Comparison of ENCODE assay signal across 19 cellular contexts in the genomic region with DNA sequence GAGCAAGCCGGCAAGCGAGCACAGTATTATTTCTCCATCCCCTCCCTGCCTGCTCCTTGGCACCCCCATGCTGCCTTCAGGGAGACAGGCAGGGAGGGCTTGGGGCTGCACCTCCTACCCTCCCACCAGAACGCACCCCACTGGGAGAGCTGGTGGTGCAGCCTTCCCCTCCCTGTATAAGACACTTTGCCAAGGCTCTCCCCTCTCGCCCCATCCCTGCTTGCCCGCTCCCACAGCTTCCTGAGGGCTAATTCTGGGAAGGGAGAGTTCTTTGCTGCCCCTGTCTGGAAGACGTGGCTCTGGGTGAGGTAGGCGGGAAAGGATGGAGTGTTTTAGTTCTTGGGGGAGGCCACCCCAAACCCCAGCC. TPM values are rescaled to one million over a fixed set of nuclear protein-coding genes. Genes with fewer than 3 reads are reported as not detected.
DNase-seq lines count a peak whose midpoint lies in the region; ATAC-seq and TF ChIP-seq lines count a peak whose summit lies in the region.
"Had no signal": no experiment of that assay in that cellular context is flagged by ENCODE, and none has a peak within 500 bp of the region (broad histone marks: within the 10 kb centered on the region; RNA-seq: fewer than 3 reads in every experiment).

No MANE protein-coding gene starts in this region.

- TF ChIP-seq CTCF in mammary epithelial cell (conservative IDR thresholded peaks at IDR 0.05 in 1 of 2, IDR thresholded peaks at IDR 0.05 in 1 of 2; ENCODE audit: extremely low read depth in 1 of 2, insufficient read depth in 1 of 2, low read depth in 1 of 2, low read length in 2 of 2) = no peak
- TF ChIP-seq CTCF in breast epithelium (IDR thresholded peaks at IDR 0.05) = no peak
- no peak for TF ChIP-seq CTCF in OCI-LY7 (conservative IDR thresholded peaks at IDR 0.05; ENCODE audit: low read length)
- no peak for TF ChIP-seq CTCF in dorsolateral prefrontal cortex (IDR thresholded peaks at IDR 0.05 in 54 of 56, conservative IDR thresholded peaks at IDR 0.05 in 2 of 56; ENCODE audit: low read depth in 1 of 56, partially characterized antibody in 56 of 56)
- no peak for TF ChIP-seq CTCF in thoracic aorta (IDR thresholded peaks at IDR 0.05)
- no peak for TF ChIP-seq CTCF in glutamatergic neuron (IDR thresholded peaks at IDR 0.05; ENCODE audit: partially characterized antibody, unreplicated experiment)

- intact Hi-C loops in mammary epithelial cell (cut with micrococcal nuclease) (loop anchor here (1.0 kb wide), 4 partner anchors 27 to 250 kb away; no protein-coding TSS in a partner anchor), breast epithelium (cut with DNase I; ENCODE audit: low total_unique reads) (no loop called here), OCI-LY7 (cut with micrococcal nuclease; ENCODE audit: unreplicated experiment) (loop anchor here (1.0 to 2.0 kb wide), 3 partner anchors 31 to 244 kb away; no protein-coding TSS in a partner anchor), dorsolateral prefrontal cortex (cut with DNase I) (loop anchor here in 1 of 2 donors (1.0 kb wide), 1 partner anchor 27 kb away; no protein-coding TSS in a partner anchor)

- H4K20me1 ChIP-seq in mammary epithelial cell (ENCODE audit: insufficient read depth, low read length) (no peaks in the 10 kb centered on the region), OCI-LY7 (ENCODE audit: insufficient read depth, low read length) (no peaks in the 10 kb centered on the region)

- no peak for ATAC-seq in thoracic aorta (ENCODE audit: insufficient number of reproducible peaks, low FRiP score, low read depth)

- H3K27me3 Mint-ChIP-seq in glutamatergic neuron (ENCODE audit: unreplicated experiment) = peaks cover 35% of the 10 kb centered on the region

- H3K9me3 ChIP-seq in mammary epithelial cell (replicated peaks; ENCODE audit: insufficient read depth, low read length) = no peaks in the 10 kb centered on the region
- H3K9me3 ChIP-seq in breast epithelium = no peaks in the 10 kb centered on the region
- no peaks in the 10 kb centered on the region for H3K9me3 ChIP-seq in OCI-LY7 (ENCODE audit: low read length)
- no peaks in the 10 kb centered on the region for H3K9me3 ChIP-seq in thoracic aorta
- H3K9me3 ChIP-seq in HAP-1 = no peaks in the 10 kb centered on the region
- H3K9me3 ChIP-seq: lower lobe of right lung, pancreas, SK-N-SH, spleen had no signal

- no peak overlapping the region for H3K27ac Mint-ChIP-seq in glutamatergic neuron (ENCODE audit: unreplicated experiment)
- H3K27ac Mint-ChIP-seq: activated CD4-positive, alpha-beta memory T cell treated with anti-CD3 and anti-CD28 coated beads, Interleukin-2, amount 10 ng/mL, durations not matched to agents 7 days and 5 days; activated naive CD4-positive, alpha-beta T cell treated with anti-CD3 and anti-CD28 coated beads, Interleukin-2, amount 50 U/mL, for 72 hours; nephron progenitor cell had no signal

- POLR2A ChIA-PET in OCI-LY7 (lab: Charles Lee) = no interaction called here

- in situ Hi-C loops in mammary epithelial cell (cut with MboI; ENCODE audit: low sequenced_read_pairs in 2 of 2) (no loop called here), HAP-1 (cut with MboI; ENCODE audit: low sequenced_read_pairs) (no loop called here)

- peaks cover 23% of the 10 kb centered on the region for H3K9me3 Mint-ChIP-seq in glutamatergic neuron (ENCODE audit: unreplicated experiment)
- H3K9me3 Mint-ChIP-seq: activated CD4-positive, alpha-beta memory T cell treated with anti-CD3 and anti-CD28 coated beads, Interleukin-2, amount 10 ng/mL, durations not matched to agents 7 days and 5 days; activated naive CD4-positive, alpha-beta T cell treated with anti-CD3 and anti-CD28 coated beads, Interleukin-2, amount 50 U/mL, for 72 hours; central memory CD8-positive, alpha-beta T cell; nephron progenitor cell; T-helper 1 cell treated with Interleukin-12 subunit alpha and Interleukin-12 subunit beta and Interleukin-4 antibody, amounts not matched to agents 30 μg/mL and 1 μg/mL, for 36 hours had no signal

- H3K4me3 ChIP-seq in mammary epithelial cell (replicated peaks in 1 of 3; ENCODE audit: insufficient read depth in 1 of 3, low read depth in 2 of 3, low read length in 3 of 3) (no peak overlapping the region), breast epithelium (no peak overlapping the region), OCI-LY7 (ENCODE audit: low read depth, low read length, poor library complexity, severe bottlenecking) (no peak overlapping the region), dorsolateral prefrontal cortex (no peak overlapping the region), thoracic aorta (no peak overlapping the region), HAP-1 (no peak overlapping the region)
- H3K4me3 ChIP-seq: lower lobe of right lung, pancreas, spleen had no signal

- peaks cover 15% of the 10 kb centered on the region for H3K4me1 ChIP-seq in mammary epithelial cell (ENCODE audit: insufficient read depth, low read length)
- peaks cover 7 to 8% of the 10 kb centered on the region in 2 donors for H3K4me1 ChIP-seq in breast epithelium
- H3K4me1 ChIP-seq in OCI-LY7 (ENCODE audit: insufficient read depth, low read length, poor library complexity, severe bottlenecking) = peaks cover 64% of the 10 kb centered on the region
- H3K4me1 ChIP-seq in thoracic aorta (ENCODE audit: control insufficient read depth in 1 of 2, low read depth in 2 of 2) = peaks cover 20 to 69% of the 10 kb centered on the region in 2 donors
- peaks cover 12% of the 10 kb centered on the region for H3K4me1 ChIP-seq in HAP-1

- no peak for TF ChIP-seq POLR2A in breast epithelium (IDR thresholded peaks at IDR 0.05)

- H3K27ac ChIP-seq in mammary epithelial cell (ENCODE audit: insufficient read depth, low read depth, low read length) = no peak overlapping the region
- peak overlapping the region in 1 of 2 donors; percentile 7 for H3K27ac ChIP-seq in breast epithelium
- H3K27ac ChIP-seq in OCI-LY7 (ENCODE audit: low read depth, low read length, poor library complexity, severe bottlenecking) = no peak overlapping the region
- peak overlapping the region in 46 of 59 donors; percentile 6 to 78 (median 50) for H3K27ac ChIP-seq in dorsolateral prefrontal cortex
- H3K27ac ChIP-seq in thoracic aorta = peak overlapping the region; percentile 59 to 71
- H3K27ac ChIP-seq: lower lobe of right lung, pancreas, spleen had no signal

- DNase-seq in mammary epithelial cell = no peak
- no peak for DNase-seq in breast epithelium (ENCODE audit: low spot score in 2 of 2)
- no peak for DNase-seq in OCI-LY7 (ENCODE audit: low spot score)
- DNase-seq in dorsolateral prefrontal cortex = no peak
- no peak for DNase-seq in thoracic aorta (ENCODE audit: low spot score)
- DNase-seq in activated CD4-positive, CD25-positive, alpha-beta regulatory T cell (lab: John Stamatoyannopoulos, UW) = no peak
- no peak for DNase-seq in glutamatergic neuron
- DNase-seq in HAP-1 (ENCODE audit: low spot score in 2 of 2) = no peak

- no peak overlapping the region for H3K4me2 ChIP-seq in mammary epithelial cell (ENCODE audit: insufficient read depth, low read depth, low read length)
- peak overlapping the region; percentile 25; the same call in 1 of the 2 replicates for H3K4me2 ChIP-seq in OCI-LY7 (ENCODE audit: low read length)
- H3K4me2 ChIP-seq: SK-N-SH had no signal

- H3K79me2 ChIP-seq in mammary epithelial cell (ENCODE audit: insufficient read depth, low read length) (no peaks in the 10 kb centered on the region), OCI-LY7 (ENCODE audit: insufficient read depth, low read depth, low read length) (no peaks in the 10 kb centered on the region)

- WGBS in mammary epithelial cell (ENCODE audit: low coverage, missing lambda C conversion rate) = 80% methylated on average over 7 of the region's 7 CpGs

- H3K27me3 ChIP-seq in mammary epithelial cell (ENCODE audit: insufficient read depth, low read length) = peaks cover 6% of the 10 kb centered on the region
- peaks cover 3 to 19% of the 10 kb centered on the region in 2 donors for H3K27me3 ChIP-seq in breast epithelium
- peaks cover 0 to 35% (median 21%) of the 10 kb centered on the region in 45 donors for H3K27me3 ChIP-seq in dorsolateral prefrontal cortex
- no peaks in the 10 kb centered on the region for H3K27me3 ChIP-seq in thoracic aorta (replicated peaks; ENCODE audit: insufficient read depth)
- H3K27me3 ChIP-seq in HAP-1 (ENCODE audit: low read depth) = peaks cover 11% of the 10 kb centered on the region
- H3K27me3 ChIP-seq: pancreas had no signal

- no peaks in the 10 kb centered on the region for H3K36me3 Mint-ChIP-seq in glutamatergic neuron (ENCODE audit: unreplicated experiment)
- H3K36me3 Mint-ChIP-seq: activated naive CD4-positive, alpha-beta T cell treated with anti-CD3 and anti-CD28 coated beads, Interleukin-2, amount 50 U/mL, for 72 hours; CD8-positive, alpha-beta memory T cell had no signal

- BruUV-seq in mammary epithelial cell (replicated peaks; lab: Mats Ljungman, UMichigan) = TSS peak; percentile 61
- BruUV-seq in OCI-LY7 (replicated peaks; lab: Mats Ljungman, UMichigan) = no TSS peak

- dilution Hi-C loops in mammary epithelial cell (cut with HindIII; ENCODE audit: low sequenced_read_pairs) = no loop called here

- H3K4me1 Mint-ChIP-seq in glutamatergic neuron (ENCODE audit: low read depth, unreplicated experiment) = peaks cover 25% of the 10 kb centered on the region

- H3K36me3 ChIP-seq in mammary epithelial cell (ENCODE audit: insufficient read depth, low read length) (no peaks in the 10 kb centered on the region), breast epithelium (no peaks in the 10 kb centered on the region), OCI-LY7 (ENCODE audit: insufficient read depth, low read length) (no peaks in the 10 kb centered on the region), thoracic aorta (peaks cover 42% of the 10 kb centered on the region), HAP-1 (replicated peaks) (peaks cover 4% of the 10 kb centered on the region; the same call in 1 of the 2 replicates)
- H3K36me3 ChIP-seq: pancreas had no signal

- no peak overlapping the region for H3K4me3 Mint-ChIP-seq in glutamatergic neuron (ENCODE audit: unreplicated experiment)
- H3K4me3 Mint-ChIP-seq: activated CD4-positive, alpha-beta memory T cell treated with anti-CD3 and anti-CD28 coated beads, Interleukin-2, amount 10 ng/mL, durations not matched to agents 7 days and 5 days; central memory CD8-positive, alpha-beta T cell had no signal

- CTCF ChIA-PET in mammary epithelial cell (lab: Charles Lee; ENCODE audit: low non-redundant PET) (interaction anchor here (1.0 kb wide), 1 partner anchor 30 kb away, joined by 6 read pairs; no protein-coding TSS in a partner anchor), OCI-LY7 (lab: Charles Lee; ENCODE audit: unreplicated experiment) (interaction anchor here (2.5 kb wide), 1 partner anchor 29 kb away, joined by 32 read pairs; no protein-coding TSS in a partner anchor)

- H2AFZ ChIP-seq in mammary epithelial cell (ENCODE audit: low read depth, low read length) = no peak overlapping the region
- no peak overlapping the region for H2AFZ ChIP-seq in OCI-LY7 (ENCODE audit: low read length)

- no peak overlapping the region for H3K9ac ChIP-seq in mammary epithelial cell (ENCODE audit: insufficient read depth, low read length)
- H3K9ac ChIP-seq: SK-N-SH had no signal

- H3K9me2 ChIP-seq in OCI-LY7 (ENCODE audit: insufficient read depth, low read length) = no peaks in the 10 kb centered on the region
- H3K9me2 ChIP-seq: SK-N-SH had no signal

RNA-seq across cellular contexts. Expression of gene NXPH4, which starts 3.9 kb away (rescaled TPM):
- total RNA-seq in mammary epithelial cell (1 to 10 TPM in 1 of 2 donors, under 1 TPM in 1; 0.67 to 5.3 TPM), breast epithelium (under 1 TPM in 1 of 3 donors, not detected in 2; 0.33 TPM), OCI-LY7 (2022) (9.8 and 10.5 TPM in 2 replicates), dorsolateral prefrontal cortex (10 to 100 TPM in 3 of 120 experiments, 1 to 10 TPM in 113, under 1 TPM in 4; 0.56 to 14.0 (median 4.6) TPM), thoracic aorta (under 1 TPM in 1 of 2 donors, not detected in 1; 0.81 TPM), glutamatergic neuron (ENCODE audit: unreplicated experiment) (10.5 TPM)
- 0.51 TPM for polyA plus RNA-seq in mammary epithelial cell
- polyA minus RNA-seq in mammary epithelial cell = 0.41 TPM
- total RNA-seq in OCI-LY7 (2014; rRNA removed; shearing (Covaris generic)) = 4.7 and 5.3 TPM in 2 replicates
- total RNA-seq: lower lobe of right lung, subcutaneous adipose tissue had no signal
- polyA plus RNA-seq: CD8-positive, alpha-beta memory T cell had no signal

RNA-seq across cellular contexts. Expression of gene SHMT2, which starts 16.8 kb away (rescaled TPM):
- total RNA-seq in mammary epithelial cell (100 to 1,000 TPM; 266 to 337 TPM), breast epithelium (10 to 100 TPM; 37.9 to 63.3 (median 46.7) TPM), OCI-LY7 (2022) (415 and 438 TPM in 2 replicates), dorsolateral prefrontal cortex (10 to 100 TPM; 16.2 to 50.9 (median 31.5) TPM), thoracic aorta (10 to 100 TPM; 57.3 to 60.4 TPM), glutamatergic neuron (ENCODE audit: unreplicated experiment) (165 TPM)
- 285 TPM for polyA plus RNA-seq in mammary epithelial cell
- polyA minus RNA-seq in mammary epithelial cell = 190 TPM
- 394 and 400 TPM in 2 replicates for total RNA-seq in OCI-LY7 (2014; rRNA removed; shearing (Covaris generic))

RNA-seq across cellular contexts. Expression of gene STAC3, which starts 38.3 kb away (rescaled TPM):
- total RNA-seq in mammary epithelial cell (1 to 10 TPM in 1 of 2 donors, under 1 TPM in 1; 0.50 to 1.2 TPM), breast epithelium (1 to 10 TPM in 2 of 3 donors, under 1 TPM in 1; 0.98 to 3.2 (median 1.6) TPM), OCI-LY7 (2022) (6.8 and 7.7 TPM in 2 replicates), dorsolateral prefrontal cortex (1 to 10 TPM in 116 of 120 experiments, under 1 TPM in 4; 0.70 to 7.1 (median 2.8) TPM), thoracic aorta (under 1 TPM; 0.27 to 0.56 TPM), glutamatergic neuron (ENCODE audit: unreplicated experiment) (12.1 TPM)
- 0.35 TPM for polyA plus RNA-seq in mammary epithelial cell
- not detected for polyA minus RNA-seq in mammary epithelial cell
- 1.4 and 2.5 TPM in 2 replicates for total RNA-seq in OCI-LY7 (2014; rRNA removed; shearing (Covaris generic))
- polyA plus RNA-seq: CD8-positive, alpha-beta memory T cell had no signal

Comparison
In these comparisons a context has a peak if more than half of its experiments do, and no peak if none do; other contexts are left out.
1. H3K27ac ChIP-seq: peak in dorsolateral prefrontal cortex (46 of 59) and thoracic aorta (2 of 2); none in mammary epithelial cell (single experiment) and OCI-LY7 (single experiment).